23 cellular contexts compared by ENCODE assay signal in genomic region chr7:50558380-50559051, GRCh38. TPM values are rescaled to one million over a fixed set of nuclear protein-coding genes. Genes with fewer than 3 reads are reported as not detected.
DNase-seq lines count a peak whose midpoint lies in the region; ATAC-seq and TF ChIP-seq lines count a peak whose summit lies in the region.
"Had no signal": no experiment of that assay in that cellular context is flagged by ENCODE, and none has a peak within 500 bp of the region (broad histone marks: within the 10 kb centered on the region; RNA-seq: fewer than 3 reads in every experiment).

No MANE protein-coding gene starts in this region.

- H3K79me2 ChIP-seq in hepatocyte, result peaks cover 57% of the 10 kb centered on the region

- H3K36me3 Mint-ChIP-seq in CD14-positive monocyte, result no peaks in the 10 kb centered on the region
- H3K36me3 Mint-ChIP-seq: activated naive CD4-positive, alpha-beta T cell treated with anti-CD3 and anti-CD28 coated beads, Interleukin-2, amount 50 U/mL, for 72 hours; immature natural killer cell; memory B cell had no signal

- DNase-seq in BE2C, result peak; percentile 42
- peak; percentile 87 for DNase-seq in DMS53 treated with DMSO at 0.1 percent for 48 hours (lab: John Stamatoyannopoulos, UW; ENCODE audit: unreplicated experiment)
- DNase-seq in NCI-H748 (lab: John Stamatoyannopoulos, UW; ENCODE audit: unreplicated experiment), result peak; percentile 99
- peak; percentile 16 for DNase-seq in hepatocyte (ENCODE audit: low spot score)
- DNase-seq in effector CD4-positive, alpha-beta T cell, result no peak
- no peak for DNase-seq in CD14-positive monocyte (ENCODE audit: low spot score)
- DNase-seq in GM19238 (ENCODE audit: insufficient read length, low spot score), result no peak
- DNase-seq: activated CD4-positive, alpha-beta T cell treated with anti-CD3 and anti-CD28 coated beads, Interleukin-2, amount 50 U/mL, for 1 hour; brain microvascular endothelial cell; cortex of kidney; immature natural killer cell; NCI-H226; stimulated activated naive CD8-positive, alpha-beta T cell treated with anti-CD3 and anti-CD28 coated beads, Interleukin-15, amount 100 ng/mL, for 72 hours; uterus had no signal

- H3K9me3 Mint-ChIP-seq in CD14-positive monocyte, result no peaks in the 10 kb centered on the region
- H3K9me3 Mint-ChIP-seq: activated naive CD4-positive, alpha-beta T cell treated with anti-CD3 and anti-CD28 coated beads, Interleukin-2, amount 50 U/mL, for 72 hours; immature natural killer cell; memory B cell; stimulated activated naive CD8-positive, alpha-beta T cell treated with anti-CD3 and anti-CD28 coated beads, Interleukin-15, amount 100 ng/mL, for 72 hours had no signal

- peaks cover 3% of the 10 kb centered on the region for H4K20me1 ChIP-seq in hepatocyte (ENCODE audit: insufficient read depth, poor library complexity, severe bottlenecking)

- no peak overlapping the region for H3K4me3 Mint-ChIP-seq in CD14-positive monocyte
- H3K4me3 Mint-ChIP-seq: immature natural killer cell; memory B cell; stimulated activated naive CD8-positive, alpha-beta T cell treated with anti-CD3 and anti-CD28 coated beads, Interleukin-15, amount 100 ng/mL, for 72 hours had no signal

- H3K9me3 ChIP-seq in BE2C (no peaks in the 10 kb centered on the region), hepatocyte (ENCODE audit: low read depth) (no peaks in the 10 kb centered on the region)
- H3K9me3 ChIP-seq: uterus had no signal

- no peaks in the 10 kb centered on the region for H3K27me3 ChIP-seq in BE2C
- no peaks in the 10 kb centered on the region for H3K27me3 ChIP-seq in hepatocyte
- H3K27me3 ChIP-seq: uterus had no signal

- H3K4me3 ChIP-seq in BE2C (ENCODE audit: low read depth, low read length) (peak overlapping the region; percentile 88), hepatocyte (no peak overlapping the region)
- H3K4me3 ChIP-seq: SK-N-MC, uterus had no signal

- H3K9me2 ChIP-seq in hepatocyte (replicated peaks; ENCODE audit: insufficient read depth), result no peaks in the 10 kb centered on the region

- peak overlapping the region; percentile 52 for H3K27ac ChIP-seq in hepatocyte
- H3K27ac ChIP-seq: brain microvascular endothelial cell, SK-N-MC, uterus had no signal

- TF ChIP-seq CTCF in BE2C (IDR thresholded peaks at IDR 0.05; ENCODE audit: low read depth, low read length) (no peak), hepatocyte (IDR thresholded peaks at IDR 0.05; ENCODE audit: poor library complexity) (no peak), CD14-positive monocyte (IDR thresholded peaks at IDR 0.05) (no peak)

- H3K36me3 ChIP-seq in BE2C, result peaks cover 39% of the 10 kb centered on the region
- no peaks in the 10 kb centered on the region for H3K36me3 ChIP-seq in hepatocyte (replicated peaks; ENCODE audit: insufficient read depth, low read depth)
- H3K36me3 ChIP-seq: brain microvascular endothelial cell, uterus had no signal

- no peak overlapping the region for H3K4me2 ChIP-seq in hepatocyte

- H3K4me1 ChIP-seq in BE2C (peaks cover 19% of the 10 kb centered on the region), hepatocyte (ENCODE audit: insufficient read depth) (peaks cover 51% of the 10 kb centered on the region)
- H3K4me1 ChIP-seq: uterus had no signal

- no peaks in the 10 kb centered on the region for H3K4me1 Mint-ChIP-seq in CD14-positive monocyte
- H3K4me1 Mint-ChIP-seq: immature natural killer cell; memory B cell; stimulated activated naive CD8-positive, alpha-beta T cell treated with anti-CD3 and anti-CD28 coated beads, Interleukin-15, amount 100 ng/mL, for 72 hours had no signal

- no peak for ATAC-seq in GM21529 (IDR thresholded peaks at IDR 0.05; ENCODE audit: unreplicated experiment)
- ATAC-seq: activated naive CD4-positive, alpha-beta T cell treated with anti-CD3 and anti-CD28 coated beads, Interleukin-2, amount 50 U/mL, for 72 hours; HCT116; stimulated activated naive CD8-positive, alpha-beta T cell treated with anti-CD3 and anti-CD28 coated beads, Interleukin-15, amount 100 ng/mL, for 72 hours had no signal

- H3K27ac Mint-ChIP-seq in CD14-positive monocyte, result no peak overlapping the region
- H3K27ac Mint-ChIP-seq: activated naive CD4-positive, alpha-beta T cell treated with anti-CD3 and anti-CD28 coated beads, Interleukin-2, amount 50 U/mL, for 72 hours; immature natural killer cell; memory B cell; stimulated activated naive CD8-positive, alpha-beta T cell treated with anti-CD3 and anti-CD28 coated beads, Interleukin-15, amount 100 ng/mL, for 72 hours had no signal

- WGBS in hepatocyte (ENCODE audit: low lambda C conversion rate, missing lambda C conversion rate), result 58% methylated on average over 5 of the region's 5 CpGs

- no peak overlapping the region for H2AFZ ChIP-seq in hepatocyte

- intact Hi-C loops in CD14-positive monocyte (cut with micrococcal nuclease), result no loop called here

- peaks cover 12 to 23% (median 13%) of the 10 kb centered on the region in 3 donors for H3K27me3 Mint-ChIP-seq in CD14-positive monocyte (ENCODE audit: low read depth in 3 of 3)

RNA-seq across cellular contexts. Expression of gene DDC, which starts 6.7 kb away (rescaled TPM):
- polyA plus RNA-seq in BE2C (2012; ENCODE audit: insufficient read depth, insufficient read length, low read depth), result 50.6 TPM
- total RNA-seq in hepatocyte, result 56.1 and 58.0 TPM in 2 replicates
- 37.8 and 42.4 TPM in 2 replicates for polyA plus RNA-seq in hepatocyte
- polyA plus RNA-seq in CD14-positive monocyte, result not detected
- total RNA-seq: glomerular endothelial cell, M059J, OCI-LY7, uterus had no signal
- polyA plus RNA-seq: AG04450, immature natural killer cell had no signal

Comparison
In these comparisons a context has a peak if more than half of its experiments do, and no peak if none do; other contexts are left out.
1. DNase-seq: peak in BE2C (single experiment), DMS53 treated with DMSO at 0.1 percent for 48 hours (single experiment), NCI-H748 (single experiment) and hepatocyte (single experiment); none in effector CD4-positive, alpha-beta T cell (single experiment), CD14-positive monocyte (single experiment) and GM19238 (single experiment).
2. RNA of gene DDC, which starts 6.7 kb away (polyA plus RNA-seq): 37.8 to 42.4 TPM in hepatocyte; not detected in CD14-positive monocyte; every median in the first group is over 10 times any median in the second.